29 cellular contexts compared by ENCODE assay signal in the genomic region with DNA sequence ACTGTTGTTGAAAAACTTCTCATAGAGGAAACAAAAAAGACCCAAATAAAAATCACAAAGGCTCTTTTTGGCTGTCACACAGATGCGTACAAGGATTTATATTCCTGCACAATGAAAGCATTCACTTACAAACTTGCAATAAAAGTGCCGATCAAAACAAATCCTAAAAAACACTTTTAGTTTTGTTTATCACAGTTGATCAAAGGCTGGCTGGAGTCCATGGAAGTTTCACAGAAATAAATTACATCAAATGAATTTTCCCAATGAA. TPM values are rescaled to one million over a fixed set of nuclear protein-coding genes. Genes with fewer than 3 reads are reported as not detected.
"Had no signal": no experiment of that assay in that cellular context is flagged by ENCODE, and none has a peak within 500 bp of the region (broad histone marks: within the 10 kb centered on the region; RNA-seq: fewer than 3 reads in every experiment).

No MANE protein-coding gene starts in this region.

- H3K9ac ChIP-seq: parathyroid adenoma had no signal

- H3K27me3 ChIP-seq: brain microvascular endothelial cell, gastroesophageal sphincter, hepatocyte, right atrium auricular region, stomach, suprapubic skin had no signal

- H3K9me3 ChIP-seq: gastroesophageal sphincter, lower lobe of right lung, mucosa of descending colon, right atrium auricular region, stomach, suprapubic skin, transverse colon had no signal

- H3K4me1 ChIP-seq: gastroesophageal sphincter, lower lobe of right lung, parathyroid adenoma, right atrium auricular region, suprapubic skin, transverse colon had no signal

- H2AFZ ChIP-seq: hepatocyte, parathyroid adenoma had no signal

- H3K36me3 Mint-ChIP-seq: activated naive CD8-positive, alpha-beta T cell; immature natural killer cell; natural killer cell treated with Interleukin-12 subunit alpha and Interleukin-12 subunit beta and Interleukin-15 and Interleukin-18, amount 100 ng/mL, for 72 hours had no signal

- H3K4me1 Mint-ChIP-seq: immature natural killer cell; stimulated activated naive B cell treated with anti-CD40 and anti-IgM and Interleukin-4, amounts not matched to agents 10 μg/mL and 1 μg/mL and 100 μg/mL, for 72 hours had no signal

- H3K27ac ChIP-seq: brain microvascular endothelial cell, gastroesophageal sphincter, hepatocyte, lower lobe of right lung, parathyroid adenoma, right atrium auricular region, stomach, suprapubic skin, transverse colon, VCaP had no signal

- H3K4me2 ChIP-seq: hepatocyte had no signal

- H3K4me3 Mint-ChIP-seq: activated naive CD8-positive, alpha-beta T cell; dendritic cell treated with granulocyte-macrophage colony-stimulating factor and Interleukin-4, amounts not matched to agents 40 ng/mL and 50 ng/mL, for 4 days; immature natural killer cell; natural killer cell treated with Interleukin-12 subunit alpha and Interleukin-12 subunit beta and Interleukin-15 and Interleukin-18, amount 100 ng/mL, for 72 hours; stimulated activated naive B cell treated with anti-CD40 and anti-IgM and Interleukin-4, amounts not matched to agents 10 μg/mL and 1 μg/mL and 100 μg/mL, for 72 hours; T-helper 1 cell treated with Interleukin-12 subunit alpha and Interleukin-12 subunit beta and Interleukin-4 antibody, amounts not matched to agents 30 μg/mL and 1 μg/mL, for 36 hours had no signal

- DNase-seq: activated CD4-positive, alpha-beta T cell treated with anti-CD3 and anti-CD28 coated beads for 48 hours; activated CD4-positive, alpha-beta T cell treated with anti-CD3 and anti-CD28 coated beads, Interleukin-2, amount 50 U/mL, for 48 hours; activated CD8-positive, alpha-beta memory T cell treated with anti-CD3 and anti-CD28 coated beads for 24 hours; activated effector memory CD4-positive, alpha-beta T cell treated with Interleukin-2 at 50 U/mL for 16 hours; activated naive CD4-positive, alpha-beta T cell treated with Interleukin-2 at 50 U/mL for 16 hours; brain microvascular endothelial cell; effector memory CD4-positive, alpha-beta T cell; erythroblast; immature natural killer cell; lower lobe of right lung; mucosa of descending colon; stimulated activated CD4-positive, alpha-beta T cell treated with anti-CD3 and anti-CD28 coated beads, Interleukin-15, amount 100 ng/mL, for 24 hours; stimulated activated CD4-positive, alpha-beta T cell treated with anti-CD3 and anti-CD28 coated beads, Interleukin-2, amount 100 ng/mL, for 24 hours; stimulated activated naive B cell treated with anti-CD40 and anti-IgM and Interleukin-4, amounts not matched to agents 10 μg/mL and 1 μg/mL and 100 μg/mL, for 72 hours; stomach; SW 1271; T-helper 9 cell; transverse colon had no signal

- H3K27me3 Mint-ChIP-seq: activated naive CD8-positive, alpha-beta T cell; stimulated activated naive B cell treated with anti-CD40 and anti-IgM and Interleukin-4, amounts not matched to agents 10 μg/mL and 1 μg/mL and 100 μg/mL, for 72 hours had no signal

- H3K36me3 ChIP-seq: brain microvascular endothelial cell, gastroesophageal sphincter, lower lobe of right lung, right atrium auricular region, stomach, suprapubic skin, transverse colon had no signal

- H3K79me2 ChIP-seq: hepatocyte, parathyroid adenoma had no signal

- H3K27ac Mint-ChIP-seq: activated naive CD8-positive, alpha-beta T cell; dendritic cell treated with granulocyte-macrophage colony-stimulating factor and Interleukin-4, amounts not matched to agents 40 ng/mL and 50 ng/mL, for 4 days; immature natural killer cell; natural killer cell treated with Interleukin-12 subunit alpha and Interleukin-12 subunit beta and Interleukin-15 and Interleukin-18, amount 100 ng/mL, for 72 hours; stimulated activated naive B cell treated with anti-CD40 and anti-IgM and Interleukin-4, amounts not matched to agents 10 μg/mL and 1 μg/mL and 100 μg/mL, for 72 hours; T-helper 1 cell treated with Interleukin-12 subunit alpha and Interleukin-12 subunit beta and Interleukin-4 antibody, amounts not matched to agents 30 μg/mL and 1 μg/mL, for 36 hours had no signal

- H3K4me3 ChIP-seq: gastroesophageal sphincter, hepatocyte, lower lobe of right lung, mucosa of descending colon, right atrium auricular region, stomach, suprapubic skin, transverse colon had no signal

- H3K9me3 Mint-ChIP-seq: dendritic cell treated with granulocyte-macrophage colony-stimulating factor and Interleukin-4, amounts not matched to agents 40 ng/mL and 50 ng/mL, for 4 days; immature natural killer cell; natural killer cell treated with Interleukin-12 subunit alpha and Interleukin-12 subunit beta and Interleukin-15 and Interleukin-18, amount 100 ng/mL, for 72 hours; stimulated activated naive B cell treated with anti-CD40 and anti-IgM and Interleukin-4, amounts not matched to agents 10 μg/mL and 1 μg/mL and 100 μg/mL, for 72 hours; T-helper 1 cell treated with Interleukin-12 subunit alpha and Interleukin-12 subunit beta and Interleukin-4 antibody, amounts not matched to agents 30 μg/mL and 1 μg/mL, for 36 hours had no signal

RNA-seq across cellular contexts. Expression of gene FBXO15, which starts 20.2 kb away (rescaled TPM):
- total RNA-seq: pulmonary artery endothelial cell had no signal
